In the genomic region with DNA sequence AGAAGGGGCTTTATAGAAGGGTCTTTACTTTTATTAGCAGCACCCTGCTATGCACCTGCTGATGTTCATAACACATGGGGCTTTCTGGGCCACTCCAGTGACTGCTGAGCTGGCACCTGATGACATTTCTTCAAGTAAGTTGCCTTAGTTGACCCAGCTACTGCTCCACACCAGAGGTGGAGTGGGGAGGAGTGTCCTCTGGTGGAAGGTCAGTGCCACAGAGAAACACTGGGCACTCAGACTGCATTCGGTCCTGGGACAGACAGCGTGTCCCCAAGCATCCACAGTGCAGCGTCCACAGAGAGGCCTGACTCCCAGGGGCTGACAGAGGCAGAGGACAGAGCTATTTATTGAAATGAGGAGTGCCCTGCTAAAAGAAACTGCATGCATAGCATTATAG, we compare ENCODE assay signal across 15 cellular contexts.
DNase-seq lines count a peak whose midpoint lies in the region; ATAC-seq and TF ChIP-seq lines count a peak whose summit lies in the region.
"Had no signal": no experiment of that assay in that cellular context is flagged by ENCODE, and none has a peak within 500 bp of the region (broad histone marks: within the 10 kb centered on the region; RNA-seq: fewer than 3 reads in every experiment).

No MANE protein-coding gene starts in this region.

- ATAC-seq in left ventricle myocardium superior = peak; percentile 20
- no peak for ATAC-seq in left cardiac atrium
- peak; percentile 18 for ATAC-seq in upper lobe of right lung
- no peak for ATAC-seq in GM19452 (IDR thresholded peaks at IDR 0.05; ENCODE audit: unreplicated experiment)
- ATAC-seq in HG03571 (IDR thresholded peaks at IDR 0.05; ENCODE audit: unreplicated experiment) = no peak
- ATAC-seq: CD8-positive, alpha-beta T cell; HCT116 had no signal

- H3K9me3 ChIP-seq in OCI-LY3 (ENCODE audit: insufficient read depth, low read length) (no peaks in the 10 kb centered on the region), upper lobe of right lung (no peaks in the 10 kb centered on the region)
- H3K9me3 ChIP-seq: BLaER1 treated with 17β-estradiol and CSF1 and Interleukin-3, amounts not matched to agents 10 nM and 100 nM had no signal

- H4K20me1 ChIP-seq in OCI-LY3 (ENCODE audit: insufficient read depth, low read length) = no peaks in the 10 kb centered on the region
- H4K20me1 ChIP-seq: BLaER1 treated with 17β-estradiol and CSF1 and Interleukin-3, amounts not matched to agents 10 nM and 100 nM had no signal

- no peak for DNase-seq in left ventricle myocardium superior
- no peak for DNase-seq in left cardiac atrium
- no peak for DNase-seq in epithelial cell of proximal tubule (ENCODE audit: low read depth)
- no peak for DNase-seq in upper lobe of right lung
- DNase-seq in EL = no peak
- DNase-seq: Calu3; CD8-positive, alpha-beta T cell; DMS79 treated with DMSO at 0.1 percent for 48 hours; HFFc6; KBM-7 had no signal

- no peak overlapping the region for H3K9ac ChIP-seq in OCI-LY3 (ENCODE audit: low read length)
- H3K9ac ChIP-seq: BLaER1 treated with 17β-estradiol and CSF1 and Interleukin-3, amounts not matched to agents 10 nM and 100 nM had no signal

- H2AFZ ChIP-seq in OCI-LY3 (ENCODE audit: low read depth, low read length) = no peak overlapping the region

- intact Hi-C loops in left ventricle myocardium superior (cut with micrococcal nuclease) = no loop called here
- intact Hi-C loops in left cardiac atrium (cut with DNase I) = loop anchor here in 1 of 2 donors (10.0 kb wide), 2 partner anchors 50 to 210 kb away; no protein-coding TSS in a partner anchor
- intact Hi-C loops in upper lobe of right lung (cut with DNase I) = no loop called here

- H3K27me3 ChIP-seq in OCI-LY3 (ENCODE audit: low read depth, low read length) (no peaks in the 10 kb centered on the region), upper lobe of right lung (no peaks in the 10 kb centered on the region)
- H3K27me3 ChIP-seq: BLaER1 treated with 17β-estradiol and CSF1 and Interleukin-3, amounts not matched to agents 10 nM and 100 nM had no signal

- H3K79me2 ChIP-seq in OCI-LY3 (ENCODE audit: low read length) = no peaks in the 10 kb centered on the region

- no peak overlapping the region for H3K27ac ChIP-seq in OCI-LY3 (ENCODE audit: low read length)
- H3K27ac ChIP-seq in upper lobe of right lung = no peak overlapping the region
- H3K27ac ChIP-seq: BLaER1 treated with 17β-estradiol and CSF1 and Interleukin-3, amounts not matched to agents 10 nM and 100 nM had no signal

- H3K4me1 ChIP-seq in OCI-LY3 (ENCODE audit: low read length) = no peaks in the 10 kb centered on the region
- H3K4me1 ChIP-seq in upper lobe of right lung = no peaks in the 10 kb centered on the region

- TF ChIP-seq CTCF in OCI-LY3 (IDR thresholded peaks at IDR 0.05; ENCODE audit: low read depth, low read length) (peak; percentile 17; the same call in 1 of the 2 replicates), epithelial cell of proximal tubule (conservative IDR thresholded peaks at IDR 0.05; ENCODE audit: low read depth, low read length) (peak; percentile 13), upper lobe of right lung (IDR thresholded peaks at IDR 0.05) (no peak)

- H3K4me2 ChIP-seq in OCI-LY3 (ENCODE audit: low read length) = no peak overlapping the region

- H3K36me3 ChIP-seq in OCI-LY3 (replicated peaks; ENCODE audit: low read depth, low read length) = no peaks in the 10 kb centered on the region
- H3K36me3 ChIP-seq in upper lobe of right lung = no peaks in the 10 kb centered on the region
- H3K36me3 ChIP-seq: BLaER1 treated with 17β-estradiol and CSF1 and Interleukin-3, amounts not matched to agents 10 nM and 100 nM had no signal

- H3K4me3 ChIP-seq in OCI-LY3 (ENCODE audit: low read length) (no peak overlapping the region), epithelial cell of proximal tubule (ENCODE audit: low read depth, low read length) (no peak overlapping the region), upper lobe of right lung (no peak overlapping the region)
- H3K4me3 ChIP-seq: BLaER1 treated with 17β-estradiol and CSF1 and Interleukin-3, amounts not matched to agents 10 nM and 100 nM had no signal

Comparison
In these comparisons a context has a peak if more than half of its experiments do, and no peak if none do; other contexts are left out.
1. ATAC-seq: peak in left ventricle myocardium superior (single experiment) and upper lobe of right lung (single experiment); none in left cardiac atrium (0 of 2), GM19452 (single experiment) and HG03571 (single experiment).